ENCODE assay signal across 8 cellular contexts in the genomic region with DNA sequence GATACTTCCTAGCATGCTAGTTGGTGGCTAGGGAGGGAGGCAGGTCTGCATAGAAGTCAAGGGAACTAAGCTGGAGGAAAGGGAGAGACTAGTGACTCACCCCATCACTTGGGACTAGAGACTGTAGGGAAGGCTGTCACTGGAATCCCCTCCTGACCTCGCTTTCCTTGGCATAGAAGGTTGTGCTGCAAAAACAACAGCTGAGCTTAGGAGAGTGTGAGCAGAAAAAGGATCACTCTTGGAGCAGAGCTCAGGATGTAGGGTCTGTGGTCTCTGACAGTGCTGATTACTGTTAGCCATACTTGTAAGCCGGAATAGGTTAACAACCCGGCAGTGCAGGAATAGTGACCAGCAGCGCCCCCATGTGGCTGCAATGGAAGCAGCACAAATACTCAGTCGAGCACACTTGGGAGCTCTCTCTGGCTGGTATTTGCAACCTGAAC.
DNase-seq lines count a peak whose midpoint lies in the region; ATAC-seq and TF ChIP-seq lines count a peak whose summit lies in the region.

No MANE protein-coding gene starts in this region.

- H3K27me3 Mint-ChIP-seq in osteocyte (ENCODE audit: unreplicated experiment): peaks cover 4% of the 10 kb centered on the region

- no peaks in the 10 kb centered on the region for H3K36me3 ChIP-seq in effector memory CD4-positive, alpha-beta T cell (ENCODE audit: control insufficient read depth, insufficient read depth, low read length)

- peaks cover 6% of the 10 kb centered on the region for H3K4me1 Mint-ChIP-seq in osteocyte (ENCODE audit: unreplicated experiment)

- no peaks in the 10 kb centered on the region for H3K36me3 Mint-ChIP-seq in osteocyte (ENCODE audit: unreplicated experiment)

- H3K9me3 Mint-ChIP-seq in osteocyte (ENCODE audit: unreplicated experiment): no peaks in the 10 kb centered on the region

- no peak for ATAC-seq in HG03571 (IDR thresholded peaks at IDR 0.05; ENCODE audit: unreplicated experiment)

- H3K27ac Mint-ChIP-seq in osteocyte (ENCODE audit: unreplicated experiment): no peak overlapping the region

- H3K27me3 ChIP-seq in effector memory CD4-positive, alpha-beta T cell (replicated peaks; ENCODE audit: control insufficient read depth, insufficient read depth, low read length, poor library complexity, severe bottlenecking): no peaks in the 10 kb centered on the region

- DNase-seq in GDM1 (lab: John Stamatoyannopoulos, UW) (peak; percentile 32), NAMALWA (ENCODE audit: low spot score) (peak; percentile 52), astrocyte of the hippocampus (ENCODE audit: low read depth, low spot score) (peak; percentile 36), osteocyte (ENCODE audit: extremely low spot score, unreplicated experiment) (no peak), mucosa of gallbladder (ENCODE audit: low spot score) (no peak), cerebellum (ENCODE audit: low spot score) (no peak)
- DNase-seq in effector memory CD4-positive, alpha-beta T cell: no peak

- H3K4me3 ChIP-seq in effector memory CD4-positive, alpha-beta T cell (ENCODE audit: insufficient read depth, low read depth, low read length, poor library complexity, severe bottlenecking): no peak overlapping the region

- H3K9me3 ChIP-seq in effector memory CD4-positive, alpha-beta T cell (ENCODE audit: control insufficient read depth, low read length): no peaks in the 10 kb centered on the region

- H3K4me1 ChIP-seq in effector memory CD4-positive, alpha-beta T cell (ENCODE audit: control insufficient read depth, insufficient read depth, low read length, poor library complexity, severe bottlenecking): no peaks in the 10 kb centered on the region

- peak; percentile 49 for TF ChIP-seq CTCF in osteocyte (IDR thresholded peaks at IDR 0.05)

- no peak overlapping the region for H3K27ac ChIP-seq in effector memory CD4-positive, alpha-beta T cell (ENCODE audit: insufficient read depth, low read length, poor library complexity, severe bottlenecking)

- H3K4me3 Mint-ChIP-seq in osteocyte (ENCODE audit: unreplicated experiment): no peak overlapping the region

Comparison
In these comparisons a context has a peak if more than half of its experiments do, and no peak if none do; other contexts are left out.
1. DNase-seq: peak in GDM1 (single experiment), NAMALWA (single experiment) and astrocyte of the hippocampus (single experiment); none in osteocyte (single experiment), mucosa of gallbladder (single experiment), cerebellum (single experiment) and effector memory CD4-positive, alpha-beta T cell (0 of 3).